Comparison of ENCODE assay signal across 8 cellular contexts in the genomic region with DNA sequence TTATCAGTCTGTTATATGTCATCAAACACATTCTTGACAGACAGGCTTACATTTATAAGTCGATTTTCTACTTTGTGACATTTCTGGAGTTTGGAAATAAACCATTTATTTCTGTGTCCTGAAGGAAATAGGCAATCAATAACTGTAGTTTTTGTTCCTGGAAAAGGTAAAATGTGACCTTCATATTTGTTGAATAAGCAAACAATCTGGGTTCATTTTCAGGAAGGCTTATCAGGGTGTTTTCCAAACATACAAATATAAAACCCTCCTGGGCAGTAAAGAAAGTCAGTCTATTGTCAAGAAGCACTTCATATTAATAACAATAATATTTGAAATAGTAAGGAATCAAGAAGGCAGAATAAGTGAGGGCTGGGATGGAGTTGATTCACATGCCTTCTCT.
"Had no signal": no experiment of that assay in that cellular context is flagged by ENCODE, and none has a peak within 500 bp of the region (broad histone marks: within the 10 kb centered on the region; RNA-seq: fewer than 3 reads in every experiment).

No MANE protein-coding gene starts in this region.

- H3K27ac Mint-ChIP-seq: IgD-negative memory B cell had no signal

- DNase-seq: IMR-90, KBM-7, KG1 had no signal

- ATAC-seq: K562 had no signal

- H3K36me3 Mint-ChIP-seq: IgD-negative memory B cell had no signal

- H3K4me3 ChIP-seq: K562 had no signal

- FAIRE-seq: HTR-8/SVneo, K562 had no signal

- H3K4me2 ChIP-seq: KMS-11 had no signal

- H3K27me3 Mint-ChIP-seq: IgD-negative memory B cell had no signal

- H3K9me3 Mint-ChIP-seq: IgD-negative memory B cell had no signal

- H3K9ac ChIP-seq: KMS-11 had no signal

- H3K4me3 Mint-ChIP-seq: IgD-negative memory B cell had no signal

- H3K27ac ChIP-seq: HL-60, KMS-11 had no signal
